Comparison of ENCODE assay signal across 19 cellular contexts in genomic region chr15:63908281-63908680, GRCh38.
"Had no signal": no experiment of that assay in that cellular context is flagged by ENCODE, and none has a peak within 500 bp of the region (broad histone marks: within the 10 kb centered on the region; RNA-seq: fewer than 3 reads in every experiment).

No MANE protein-coding gene starts in this region.

- H3K27ac Mint-ChIP-seq: stimulated activated memory B cell treated with anti-CD40 and anti-IgM and Interleukin-4, amounts not matched to agents 10 μg/mL and 1 μg/mL and 100 μg/mL, for 72 hours; stimulated activated naive CD8-positive, alpha-beta T cell treated with anti-CD3 and anti-CD28 coated beads, Interleukin-15, Interleukin-2, amounts not matched to agents 100 ng/mL and 50 ng/mL, for 24 hours had no signal

- H3K27me3 ChIP-seq: esophagus squamous epithelium, gastroesophageal sphincter, ovary, right atrium auricular region, testis, tibial nerve, upper lobe of right lung, vagina had no signal

- H3K27me3 Mint-ChIP-seq: naive thymus-derived CD4-positive, alpha-beta T cell; stimulated activated memory B cell treated with anti-CD40 and anti-IgM and Interleukin-4, amounts not matched to agents 10 μg/mL and 1 μg/mL and 100 μg/mL, for 72 hours; stimulated activated naive CD8-positive, alpha-beta T cell treated with anti-CD3 and anti-CD28 coated beads, Interleukin-15, Interleukin-2, amounts not matched to agents 100 ng/mL and 50 ng/mL, for 24 hours had no signal

- H3K36me3 Mint-ChIP-seq: stimulated activated memory B cell treated with anti-CD40 and anti-IgM and Interleukin-4, amounts not matched to agents 10 μg/mL and 1 μg/mL and 100 μg/mL, for 72 hours had no signal

- H3K36me3 ChIP-seq: esophagus squamous epithelium, gastroesophageal sphincter, ovary, tibial nerve, vagina had no signal

- H3K4me3 Mint-ChIP-seq: neural crest cell; stimulated activated memory B cell treated with anti-CD40 and anti-IgM and Interleukin-4, amounts not matched to agents 10 μg/mL and 1 μg/mL and 100 μg/mL, for 72 hours; stimulated activated naive CD8-positive, alpha-beta T cell treated with anti-CD3 and anti-CD28 coated beads, Interleukin-15, Interleukin-2, amounts not matched to agents 100 ng/mL and 50 ng/mL, for 24 hours had no signal

- ATAC-seq: gastroesophageal sphincter; left colon; left ventricle myocardium superior; naive thymus-derived CD4-positive, alpha-beta T cell; stimulated activated memory B cell treated with anti-CD40 and anti-IgM and Interleukin-4, amounts not matched to agents 10 μg/mL and 1 μg/mL and 100 μg/mL, for 72 hours; upper lobe of right lung had no signal

- H3K27ac ChIP-seq: esophagus squamous epithelium, ovary, upper lobe of right lung had no signal

- H3K4me2 ChIP-seq: smooth muscle cell had no signal

- H3K4me3 ChIP-seq: esophagus squamous epithelium, gastroesophageal sphincter, lung, ovary, right atrium auricular region, smooth muscle cell, testis, tibial nerve, upper lobe of right lung, vagina had no signal

- H3K9me3 Mint-ChIP-seq: naive thymus-derived CD4-positive, alpha-beta T cell; neural crest cell; stimulated activated memory B cell treated with anti-CD40 and anti-IgM and Interleukin-4, amounts not matched to agents 10 μg/mL and 1 μg/mL and 100 μg/mL, for 72 hours; stimulated activated naive CD8-positive, alpha-beta T cell treated with anti-CD3 and anti-CD28 coated beads, Interleukin-15, Interleukin-2, amounts not matched to agents 100 ng/mL and 50 ng/mL, for 24 hours had no signal

- H3K9me3 ChIP-seq: esophagus squamous epithelium, gastroesophageal sphincter, ovary, right atrium auricular region, testis, tibial nerve, upper lobe of right lung, vagina had no signal

- DNase-seq: esophagus squamous epithelium; left colon; left ventricle myocardium superior; mesendoderm; naive thymus-derived CD4-positive, alpha-beta T cell; stimulated activated CD4-positive, alpha-beta T cell treated with anti-CD3 and anti-CD28 coated beads, Interleukin-4, amount 100 ng/mL, for 1 hour; stimulated activated CD8-positive, alpha-beta memory T cell treated with anti-CD3 and anti-CD28 coated beads, Interleukin-4, amount 100 ng/mL, for 48 hours; testis; upper lobe of right lung had no signal
